In the genomic region with DNA sequence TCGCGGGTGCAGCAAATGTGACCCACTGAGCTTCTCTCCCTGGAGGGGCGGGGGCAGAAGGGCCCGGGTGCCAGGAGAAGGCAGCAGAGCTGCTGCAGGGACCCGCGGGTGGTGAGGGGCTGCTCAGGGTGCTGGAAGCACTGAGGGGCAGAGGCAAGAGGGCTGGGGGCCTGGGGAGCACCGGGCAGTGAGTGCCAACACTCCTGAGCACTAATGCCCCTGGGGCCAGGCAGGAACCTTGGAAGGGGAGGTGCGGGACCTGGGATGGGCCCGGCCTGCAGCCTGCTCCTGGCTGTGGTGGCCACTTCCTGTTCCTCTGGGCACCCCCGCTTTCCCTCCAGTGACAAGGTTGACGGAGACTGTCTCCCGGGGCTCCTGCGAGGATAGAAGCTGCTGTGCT, we compare ENCODE assay signal across 27 cellular contexts.
"Had no signal": no experiment of that assay in that cellular context is flagged by ENCODE, and none has a peak within 500 bp of the region (broad histone marks: within the 10 kb centered on the region; RNA-seq: fewer than 3 reads in every experiment).

No MANE protein-coding gene starts in this region.

- FAIRE-seq: bronchial epithelial cell, endometrium, frontal cortex had no signal

- H2AFZ ChIP-seq: parathyroid adenoma had no signal

- H3K79me2 ChIP-seq: parathyroid adenoma had no signal

- H3K4me3 ChIP-seq: colonic mucosa, esophagus squamous epithelium, right atrium auricular region, upper lobe of left lung had no signal

- DNase-seq: activated CD4-positive, alpha-beta memory T cell treated with anti-CD3 and anti-CD28 coated beads, Interleukin-2, amount 10 ng/mL, durations not matched to agents 7 days and 5 days; activated CD4-positive, alpha-beta T cell treated with anti-CD3 and anti-CD28 coated beads for 1 hour; activated CD4-positive, alpha-beta T cell treated with anti-CD3 and anti-CD28 coated beads, Interleukin-2, amount 10 ng/mL, durations not matched to agents 7 days and 5 days; activated CD8-positive, alpha-beta memory T cell treated with anti-CD3 and anti-CD28 coated beads, Interleukin-2, amount 50 U/mL, for 48 hours; activated gamma-delta T cell; activated naive CD8-positive, alpha-beta T cell treated with anti-CD3 and anti-CD28 coated beads, Interleukin-2, amount 50 U/mL, for 24 hours; activated T-cell treated with anti-CD3 and anti-CD28 coated beads, Interleukin-2, amount 50 U/mL, for 24 hours; colonic mucosa; effector CD8-positive, alpha-beta T cell; esophagus squamous epithelium; left ventricle myocardium superior; midbrain; occipital lobe; stimulated activated naive CD4-positive, alpha-beta T cell treated with Interleukin-2 at 50 U/mL for 16 hours; T1000 had no signal

- H3K4me1 Mint-ChIP-seq: activated CD4-positive, alpha-beta memory T cell treated with anti-CD3 and anti-CD28 coated beads, Interleukin-2, amount 10 ng/mL, durations not matched to agents 7 days and 5 days; activated CD4-positive, alpha-beta T cell treated with anti-CD3 and anti-CD28 coated beads, Interleukin-2, amount 10 ng/mL, durations not matched to agents 7 days and 5 days; activated naive CD4-positive, alpha-beta T cell treated with anti-CD3 and anti-CD28 coated beads, Interleukin-2, amount 50 U/mL, for 24 hours; activated naive CD8-positive, alpha-beta T cell treated with anti-CD3 and anti-CD28 coated beads, Interleukin-2, amount 50 U/mL, for 24 hours; neural crest cell had no signal

- H3K9ac ChIP-seq: parathyroid adenoma had no signal

- H3K27ac ChIP-seq: colonic mucosa, epithelial cell of prostate, esophagus squamous epithelium, parathyroid adenoma, right atrium auricular region, upper lobe of left lung had no signal

- H3K36me3 Mint-ChIP-seq: WTC11 had no signal

- H3K4me3 Mint-ChIP-seq: activated CD4-positive, alpha-beta memory T cell treated with anti-CD3 and anti-CD28 coated beads, Interleukin-2, amount 10 ng/mL, durations not matched to agents 7 days and 5 days; activated CD4-positive, alpha-beta T cell treated with anti-CD3 and anti-CD28 coated beads, Interleukin-2, amount 10 ng/mL, durations not matched to agents 7 days and 5 days; activated naive CD4-positive, alpha-beta T cell treated with anti-CD3 and anti-CD28 coated beads, Interleukin-2, amount 50 U/mL, for 24 hours; activated naive CD8-positive, alpha-beta T cell treated with anti-CD3 and anti-CD28 coated beads, Interleukin-2, amount 50 U/mL, for 24 hours; activated T-cell treated with anti-CD3 and anti-CD28 coated beads, Interleukin-2, amount 50 U/mL, for 24 hours; neural crest cell; T-helper 1 cell treated with Interleukin-12 subunit alpha and Interleukin-12 subunit beta and Interleukin-4 antibody, amounts not matched to agents 30 μg/mL and 1 μg/mL, for 36 hours; WTC11 had no signal

- H3K9me3 ChIP-seq: colonic mucosa had no signal

- H3K4me1 ChIP-seq: colonic mucosa, esophagus squamous epithelium, parathyroid adenoma, right atrium auricular region, upper lobe of left lung had no signal

- H3K27ac Mint-ChIP-seq: activated CD4-positive, alpha-beta memory T cell treated with anti-CD3 and anti-CD28 coated beads, Interleukin-2, amount 10 ng/mL, durations not matched to agents 7 days and 5 days; activated CD4-positive, alpha-beta T cell treated with anti-CD3 and anti-CD28 coated beads, Interleukin-2, amount 10 ng/mL, durations not matched to agents 7 days and 5 days; activated naive CD4-positive, alpha-beta T cell treated with anti-CD3 and anti-CD28 coated beads, Interleukin-2, amount 50 U/mL, for 24 hours; activated naive CD8-positive, alpha-beta T cell treated with anti-CD3 and anti-CD28 coated beads, Interleukin-2, amount 50 U/mL, for 24 hours; activated T-cell treated with anti-CD3 and anti-CD28 coated beads, Interleukin-2, amount 50 U/mL, for 24 hours; naive thymus-derived CD8-positive, alpha-beta T cell; T-helper 1 cell treated with Interleukin-12 subunit alpha and Interleukin-12 subunit beta and Interleukin-4 antibody, amounts not matched to agents 30 μg/mL and 1 μg/mL, for 36 hours; WTC11 had no signal

- H3K36me3 ChIP-seq: colonic mucosa, esophagus squamous epithelium, right atrium auricular region, upper lobe of left lung had no signal
